1 cellular context compared by ENCODE assay signal in genomic region chr2:8628870-8629209, GRCh38.
A peak's percentile ranks its signal among the peaks of the same experiment; 100 is the strongest.
TF ChIP-seq lines count a peak whose summit lies in the region.

No MANE protein-coding gene starts in this region.

TF ChIP-seq in GM12878, 131 proteins besides CTCF, POLR2A, EP300 and RAD21 (continued from another document):
- no peak for TF ChIP-seq ZBTB4 (CRISPR knock-in tag; IDR thresholded peaks at IDR 0.05)
- peak; percentile 84; the same call in 1 of the 2 replicates for TF ChIP-seq PAX5 (IDR thresholded peaks at IDR 0.05; ENCODE audit: borderline replicate concordance, low read depth, low read length)
- no peak for TF ChIP-seq ZNF384 (IDR thresholded peaks at IDR 0.05; ENCODE audit: borderline replicate concordance, low read depth, low read length)
- TF ChIP-seq EGR1 (IDR thresholded peaks at IDR 0.05; ENCODE audit: borderline replicate concordance in 1 of 2, low read depth in 2 of 2, low read length in 2 of 2), result no peak
- peak; percentile 13 to 25; a peak in 1 of 4 replicates for TF ChIP-seq IKZF2 (IDR thresholded peaks at IDR 0.05)
- TF ChIP-seq JUNB (IDR thresholded peaks at IDR 0.05), result no peak
- TF ChIP-seq TCF12 (IDR thresholded peaks at IDR 0.05; ENCODE audit: low read depth, low read length), result no peak
- TF ChIP-seq HCFC1 (IDR thresholded peaks at IDR 0.05; ENCODE audit: low read length), result no peak
- no peak for TF ChIP-seq SP1 (IDR thresholded peaks at IDR 0.05; ENCODE audit: low read depth, low read length)
- TF ChIP-seq USF1 (IDR thresholded peaks at IDR 0.05; ENCODE audit: borderline replicate concordance, extremely low read length, insufficient read depth, low read depth, low read length), result no peak
- TF ChIP-seq RUNX3 (IDR thresholded peaks at IDR 0.05; ENCODE audit: low read length), result peak; percentile 40
- TF ChIP-seq BHLHE40 (IDR thresholded peaks at IDR 0.05; ENCODE audit: borderline replicate concordance in 1 of 2, low read depth in 2 of 2, low read length in 1 of 2), result peak in 1 of 2 experiments; percentile 12; a peak in 1 of 4 replicates
- 0 out of 2 replicates have a peak, but pooled peaks have one; percentile 20 for TF ChIP-seq NBN (IDR thresholded peaks at IDR 0.05)
- no peak for TF ChIP-seq YBX1 (IDR thresholded peaks at IDR 0.05)
- no peak for TF ChIP-seq EZH2 (IDR thresholded peaks at IDR 0.05; ENCODE audit: borderline replicate concordance, control insufficient read depth, low read depth, low read length)
- TF ChIP-seq NFIC (IDR thresholded peaks at IDR 0.05; ENCODE audit: low read depth, low read length), result no peak
- TF ChIP-seq IKZF1 (conservative IDR thresholded peaks at IDR 0.05), result 0 out of 2 replicates have a peak, but pooled peaks have one; percentile 35
